ENCODE assay signal across 1 cellular context in genomic region chr19:1268392-1269064, GRCh38.
A peak's percentile ranks its signal among the peaks of the same experiment; 100 is the strongest.
TF ChIP-seq lines count a peak whose summit lies in the region.

No MANE protein-coding gene starts in this region.

TF ChIP-seq in GM12878, 131 proteins besides CTCF, POLR2A, EP300 and RAD21 (continued from another document):
- TF ChIP-seq, protein P1, sequence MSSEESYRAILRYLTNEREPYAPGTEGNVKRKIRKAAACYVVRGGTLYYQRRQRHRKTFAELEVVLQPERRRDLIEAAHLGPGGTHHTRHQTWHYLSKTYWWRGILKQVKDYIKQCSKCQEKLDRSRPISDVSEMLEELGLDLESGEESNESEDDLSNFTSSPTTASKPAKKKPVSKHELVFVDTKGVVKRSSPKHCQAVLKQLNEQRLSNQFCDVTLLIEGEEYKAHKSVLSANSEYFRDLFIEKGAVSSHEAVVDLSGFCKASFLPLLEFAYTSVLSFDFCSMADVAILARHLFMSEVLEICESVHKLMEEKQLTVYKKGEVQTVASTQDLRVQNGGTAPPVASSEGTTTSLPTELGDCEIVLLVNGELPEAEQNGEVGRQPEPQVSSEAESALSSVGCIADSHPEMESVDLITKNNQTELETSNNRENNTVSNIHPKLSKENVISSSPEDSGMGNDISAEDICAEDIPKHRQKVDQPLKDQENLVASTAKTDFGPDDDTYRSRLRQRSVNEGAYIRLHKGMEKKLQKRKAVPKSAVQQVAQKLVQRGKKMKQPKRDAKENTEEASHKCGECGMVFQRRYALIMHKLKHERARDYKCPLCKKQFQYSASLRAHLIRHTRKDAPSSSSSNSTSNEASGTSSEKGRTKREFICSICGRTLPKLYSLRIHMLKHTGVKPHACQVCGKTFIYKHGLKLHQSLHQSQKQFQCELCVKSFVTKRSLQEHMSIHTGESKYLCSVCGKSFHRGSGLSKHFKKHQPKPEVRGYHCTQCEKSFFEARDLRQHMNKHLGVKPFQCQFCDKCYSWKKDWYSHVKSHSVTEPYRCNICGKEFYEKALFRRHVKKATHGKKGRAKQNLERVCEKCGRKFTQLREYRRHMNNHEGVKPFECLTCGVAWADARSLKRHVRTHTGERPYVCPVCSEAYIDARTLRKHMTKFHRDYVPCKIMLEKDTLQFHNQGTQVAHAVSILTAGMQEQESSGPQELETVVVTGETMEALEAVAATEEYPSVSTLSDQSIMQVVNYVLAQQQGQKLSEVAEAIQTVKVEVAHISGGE (CRISPR knock-in tag; IDR thresholded peaks at IDR 0.05): no peak
- TF ChIP-seq FOS (IDR thresholded peaks at IDR 0.05; ENCODE audit: borderline replicate concordance, extremely low read depth, insufficient read length): no peak
- TF ChIP-seq SUPT20H (IDR thresholded peaks at IDR 0.05; ENCODE audit: borderline replicate concordance, control insufficient read depth, low read depth, low read length): no peak
- TF ChIP-seq, protein P2, sequence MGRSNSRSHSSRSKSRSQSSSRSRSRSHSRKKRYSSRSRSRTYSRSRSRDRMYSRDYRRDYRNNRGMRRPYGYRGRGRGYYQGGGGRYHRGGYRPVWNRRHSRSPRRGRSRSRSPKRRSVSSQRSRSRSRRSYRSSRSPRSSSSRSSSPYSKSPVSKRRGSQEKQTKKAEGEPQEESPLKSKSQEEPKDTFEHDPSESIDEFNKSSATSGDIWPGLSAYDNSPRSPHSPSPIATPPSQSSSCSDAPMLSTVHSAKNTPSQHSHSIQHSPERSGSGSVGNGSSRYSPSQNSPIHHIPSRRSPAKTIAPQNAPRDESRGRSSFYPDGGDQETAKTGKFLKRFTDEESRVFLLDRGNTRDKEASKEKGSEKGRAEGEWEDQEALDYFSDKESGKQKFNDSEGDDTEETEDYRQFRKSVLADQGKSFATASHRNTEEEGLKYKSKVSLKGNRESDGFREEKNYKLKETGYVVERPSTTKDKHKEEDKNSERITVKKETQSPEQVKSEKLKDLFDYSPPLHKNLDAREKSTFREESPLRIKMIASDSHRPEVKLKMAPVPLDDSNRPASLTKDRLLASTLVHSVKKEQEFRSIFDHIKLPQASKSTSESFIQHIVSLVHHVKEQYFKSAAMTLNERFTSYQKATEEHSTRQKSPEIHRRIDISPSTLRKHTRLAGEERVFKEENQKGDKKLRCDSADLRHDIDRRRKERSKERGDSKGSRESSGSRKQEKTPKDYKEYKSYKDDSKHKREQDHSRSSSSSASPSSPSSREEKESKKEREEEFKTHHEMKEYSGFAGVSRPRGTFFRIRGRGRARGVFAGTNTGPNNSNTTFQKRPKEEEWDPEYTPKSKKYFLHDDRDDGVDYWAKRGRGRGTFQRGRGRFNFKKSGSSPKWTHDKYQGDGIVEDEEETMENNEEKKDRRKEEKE (IDR thresholded peaks at IDR 0.05): no peak
- TF ChIP-seq ZNF274 (IDR thresholded peaks at IDR 0.05; ENCODE audit: insufficient read depth, insufficient read length): no peak
- no peak for TF ChIP-seq CBX5 (IDR thresholded peaks at IDR 0.05; ENCODE audit: low read depth)
- no peak for TF ChIP-seq ZNF207 (IDR thresholded peaks at IDR 0.05; ENCODE audit: borderline replicate concordance)
- 0 out of 2 replicates have a peak, but pooled peaks have one; percentile 45 for TF ChIP-seq NR2F1 (conservative IDR thresholded peaks at IDR 0.05)
- TF ChIP-seq RAD51 (IDR thresholded peaks at IDR 0.05): no peak
- TF ChIP-seq, protein P3, sequence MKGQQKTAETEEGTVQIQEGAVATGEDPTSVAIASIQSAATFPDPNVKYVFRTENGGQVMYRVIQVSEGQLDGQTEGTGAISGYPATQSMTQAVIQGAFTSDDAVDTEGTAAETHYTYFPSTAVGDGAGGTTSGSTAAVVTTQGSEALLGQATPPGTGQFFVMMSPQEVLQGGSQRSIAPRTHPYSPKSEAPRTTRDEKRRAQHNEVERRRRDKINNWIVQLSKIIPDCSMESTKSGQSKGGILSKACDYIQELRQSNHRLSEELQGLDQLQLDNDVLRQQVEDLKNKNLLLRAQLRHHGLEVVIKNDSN (IDR thresholded peaks at IDR 0.05; ENCODE audit: borderline replicate concordance, extremely low read length, insufficient read depth, low read depth, low read length): no peak
- TF ChIP-seq SMC3 (IDR thresholded peaks at IDR 0.05; ENCODE audit: borderline replicate concordance, low read length): no peak
- TF ChIP-seq MEF2B (IDR thresholded peaks at IDR 0.05; ENCODE audit: partially characterized antibody, poor library complexity, severe bottlenecking): no peak
- TF ChIP-seq HDAC2 (IDR thresholded peaks at IDR 0.05): no peak
- TF ChIP-seq EGR1 (IDR thresholded peaks at IDR 0.05; ENCODE audit: borderline replicate concordance in 1 of 2, low read depth in 2 of 2, low read length in 2 of 2): no peak
- no peak for TF ChIP-seq FOXM1 (IDR thresholded peaks at IDR 0.05; ENCODE audit: low read depth, low read length)
- TF ChIP-seq, protein P4, sequence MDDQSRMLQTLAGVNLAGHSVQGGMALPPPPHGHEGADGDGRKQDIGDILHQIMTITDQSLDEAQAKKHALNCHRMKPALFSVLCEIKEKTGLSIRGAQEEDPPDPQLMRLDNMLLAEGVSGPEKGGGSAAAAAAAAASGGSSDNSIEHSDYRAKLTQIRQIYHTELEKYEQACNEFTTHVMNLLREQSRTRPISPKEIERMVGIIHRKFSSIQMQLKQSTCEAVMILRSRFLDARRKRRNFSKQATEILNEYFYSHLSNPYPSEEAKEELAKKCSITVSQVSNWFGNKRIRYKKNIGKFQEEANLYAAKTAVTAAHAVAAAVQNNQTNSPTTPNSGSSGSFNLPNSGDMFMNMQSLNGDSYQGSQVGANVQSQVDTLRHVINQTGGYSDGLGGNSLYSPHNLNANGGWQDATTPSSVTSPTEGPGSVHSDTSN (IDR thresholded peaks at IDR 0.05; ENCODE audit: insufficient replicate concordance, low read depth, low read length): no peak
- TF ChIP-seq TCF12 (IDR thresholded peaks at IDR 0.05; ENCODE audit: low read depth, low read length): no peak
- TF ChIP-seq LARP7 (IDR thresholded peaks at IDR 0.05): no peak
- TF ChIP-seq NRF1 (conservative IDR thresholded peaks at IDR 0.05; ENCODE audit: low read depth, low read length): no peak
- TF ChIP-seq, protein P5, sequence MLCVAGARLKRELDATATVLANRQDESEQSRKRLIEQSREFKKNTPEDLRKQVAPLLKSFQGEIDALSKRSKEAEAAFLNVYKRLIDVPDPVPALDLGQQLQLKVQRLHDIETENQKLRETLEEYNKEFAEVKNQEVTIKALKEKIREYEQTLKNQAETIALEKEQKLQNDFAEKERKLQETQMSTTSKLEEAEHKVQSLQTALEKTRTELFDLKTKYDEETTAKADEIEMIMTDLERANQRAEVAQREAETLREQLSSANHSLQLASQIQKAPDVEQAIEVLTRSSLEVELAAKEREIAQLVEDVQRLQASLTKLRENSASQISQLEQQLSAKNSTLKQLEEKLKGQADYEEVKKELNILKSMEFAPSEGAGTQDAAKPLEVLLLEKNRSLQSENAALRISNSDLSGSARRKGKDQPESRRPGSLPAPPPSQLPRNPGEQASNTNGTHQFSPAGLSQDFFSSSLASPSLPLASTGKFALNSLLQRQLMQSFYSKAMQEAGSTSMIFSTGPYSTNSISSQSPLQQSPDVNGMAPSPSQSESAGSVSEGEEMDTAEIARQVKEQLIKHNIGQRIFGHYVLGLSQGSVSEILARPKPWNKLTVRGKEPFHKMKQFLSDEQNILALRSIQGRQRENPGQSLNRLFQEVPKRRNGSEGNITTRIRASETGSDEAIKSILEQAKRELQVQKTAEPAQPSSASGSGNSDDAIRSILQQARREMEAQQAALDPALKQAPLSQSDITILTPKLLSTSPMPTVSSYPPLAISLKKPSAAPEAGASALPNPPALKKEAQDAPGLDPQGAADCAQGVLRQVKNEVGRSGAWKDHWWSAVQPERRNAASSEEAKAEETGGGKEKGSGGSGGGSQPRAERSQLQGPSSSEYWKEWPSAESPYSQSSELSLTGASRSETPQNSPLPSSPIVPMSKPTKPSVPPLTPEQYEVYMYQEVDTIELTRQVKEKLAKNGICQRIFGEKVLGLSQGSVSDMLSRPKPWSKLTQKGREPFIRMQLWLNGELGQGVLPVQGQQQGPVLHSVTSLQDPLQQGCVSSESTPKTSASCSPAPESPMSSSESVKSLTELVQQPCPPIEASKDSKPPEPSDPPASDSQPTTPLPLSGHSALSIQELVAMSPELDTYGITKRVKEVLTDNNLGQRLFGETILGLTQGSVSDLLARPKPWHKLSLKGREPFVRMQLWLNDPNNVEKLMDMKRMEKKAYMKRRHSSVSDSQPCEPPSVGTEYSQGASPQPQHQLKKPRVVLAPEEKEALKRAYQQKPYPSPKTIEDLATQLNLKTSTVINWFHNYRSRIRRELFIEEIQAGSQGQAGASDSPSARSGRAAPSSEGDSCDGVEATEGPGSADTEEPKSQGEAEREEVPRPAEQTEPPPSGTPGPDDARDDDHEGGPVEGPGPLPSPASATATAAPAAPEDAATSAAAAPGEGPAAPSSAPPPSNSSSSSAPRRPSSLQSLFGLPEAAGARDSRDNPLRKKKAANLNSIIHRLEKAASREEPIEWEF (IDR thresholded peaks at IDR 0.05; ENCODE audit: insufficient replicate concordance, low read depth, low read length): no peak
- TF ChIP-seq STAT3 (IDR thresholded peaks at IDR 0.05; ENCODE audit: low read depth, low read length): no peak
- TF ChIP-seq, protein P6, sequence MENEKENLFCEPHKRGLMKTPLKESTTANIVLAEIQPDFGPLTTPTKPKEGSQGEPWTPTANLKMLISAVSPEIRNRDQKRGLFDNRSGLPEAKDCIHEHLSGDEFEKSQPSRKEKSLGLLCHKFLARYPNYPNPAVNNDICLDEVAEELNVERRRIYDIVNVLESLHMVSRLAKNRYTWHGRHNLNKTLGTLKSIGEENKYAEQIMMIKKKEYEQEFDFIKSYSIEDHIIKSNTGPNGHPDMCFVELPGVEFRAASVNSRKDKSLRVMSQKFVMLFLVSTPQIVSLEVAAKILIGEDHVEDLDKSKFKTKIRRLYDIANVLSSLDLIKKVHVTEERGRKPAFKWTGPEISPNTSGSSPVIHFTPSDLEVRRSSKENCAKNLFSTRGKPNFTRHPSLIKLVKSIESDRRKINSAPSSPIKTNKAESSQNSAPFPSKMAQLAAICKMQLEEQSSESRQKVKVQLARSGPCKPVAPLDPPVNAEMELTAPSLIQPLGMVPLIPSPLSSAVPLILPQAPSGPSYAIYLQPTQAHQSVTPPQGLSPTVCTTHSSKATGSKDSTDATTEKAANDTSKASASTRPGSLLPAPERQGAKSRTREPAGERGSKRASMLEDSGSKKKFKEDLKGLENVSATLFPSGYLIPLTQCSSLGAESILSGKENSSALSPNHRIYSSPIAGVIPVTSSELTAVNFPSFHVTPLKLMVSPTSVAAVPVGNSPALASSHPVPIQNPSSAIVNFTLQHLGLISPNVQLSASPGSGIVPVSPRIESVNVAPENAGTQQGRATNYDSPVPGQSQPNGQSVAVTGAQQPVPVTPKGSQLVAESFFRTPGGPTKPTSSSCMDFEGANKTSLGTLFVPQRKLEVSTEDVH (IDR thresholded peaks at IDR 0.05; ENCODE audit: low read depth, partially characterized antibody): no peak
TF ChIP-seq in GM12878: peak in this region for 8.
